Comparison of ENCODE assay signal across 8 cellular contexts in the genomic region with DNA sequence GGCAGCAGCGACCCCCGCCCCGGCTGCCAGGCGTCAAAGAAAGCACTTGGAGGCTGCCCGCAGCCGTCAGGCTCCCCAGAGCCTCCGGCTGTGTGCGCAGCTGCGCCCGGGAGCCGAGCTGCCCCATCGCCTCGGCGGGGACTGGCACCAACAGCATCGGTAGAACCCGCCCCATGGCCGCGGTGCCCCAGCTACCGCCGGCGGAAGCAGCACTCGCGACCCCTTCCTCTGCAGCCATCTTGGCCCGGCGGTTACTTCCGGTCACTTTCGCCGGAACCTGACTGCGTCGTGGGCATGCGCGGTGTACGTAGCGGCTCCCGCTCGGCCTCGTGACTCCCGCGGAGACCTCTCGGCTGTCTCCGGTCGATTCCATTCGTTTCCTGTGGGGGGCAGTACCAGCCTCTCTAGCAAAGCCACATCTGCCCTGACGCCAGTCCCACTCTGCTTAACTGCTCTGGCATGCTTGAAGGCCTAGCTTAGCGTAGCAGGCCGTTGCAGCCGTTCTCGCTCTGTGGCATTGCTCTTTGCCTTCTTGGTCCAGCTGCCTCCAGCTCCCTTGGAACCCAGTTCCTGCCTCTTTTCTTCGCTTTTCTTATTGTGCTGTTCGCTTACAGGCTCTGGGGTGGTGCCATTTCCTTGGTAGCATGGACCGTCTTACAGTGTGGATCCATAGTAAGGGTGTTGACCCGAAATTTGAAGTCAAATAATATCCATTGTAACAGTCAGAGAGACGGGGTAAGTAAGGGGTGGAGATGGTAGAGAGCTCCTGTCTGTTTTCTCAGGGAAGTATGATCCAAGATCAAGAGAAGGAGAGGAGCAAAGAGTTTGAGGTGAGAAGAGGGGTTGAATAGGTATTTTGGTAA. TPM values are rescaled to one million over a fixed set of nuclear protein-coding genes. Genes with fewer than 3 reads are reported as not detected.
DNase-seq lines count a peak whose midpoint lies in the region; ATAC-seq and TF ChIP-seq lines count a peak whose summit lies in the region.

A gene with protein sequence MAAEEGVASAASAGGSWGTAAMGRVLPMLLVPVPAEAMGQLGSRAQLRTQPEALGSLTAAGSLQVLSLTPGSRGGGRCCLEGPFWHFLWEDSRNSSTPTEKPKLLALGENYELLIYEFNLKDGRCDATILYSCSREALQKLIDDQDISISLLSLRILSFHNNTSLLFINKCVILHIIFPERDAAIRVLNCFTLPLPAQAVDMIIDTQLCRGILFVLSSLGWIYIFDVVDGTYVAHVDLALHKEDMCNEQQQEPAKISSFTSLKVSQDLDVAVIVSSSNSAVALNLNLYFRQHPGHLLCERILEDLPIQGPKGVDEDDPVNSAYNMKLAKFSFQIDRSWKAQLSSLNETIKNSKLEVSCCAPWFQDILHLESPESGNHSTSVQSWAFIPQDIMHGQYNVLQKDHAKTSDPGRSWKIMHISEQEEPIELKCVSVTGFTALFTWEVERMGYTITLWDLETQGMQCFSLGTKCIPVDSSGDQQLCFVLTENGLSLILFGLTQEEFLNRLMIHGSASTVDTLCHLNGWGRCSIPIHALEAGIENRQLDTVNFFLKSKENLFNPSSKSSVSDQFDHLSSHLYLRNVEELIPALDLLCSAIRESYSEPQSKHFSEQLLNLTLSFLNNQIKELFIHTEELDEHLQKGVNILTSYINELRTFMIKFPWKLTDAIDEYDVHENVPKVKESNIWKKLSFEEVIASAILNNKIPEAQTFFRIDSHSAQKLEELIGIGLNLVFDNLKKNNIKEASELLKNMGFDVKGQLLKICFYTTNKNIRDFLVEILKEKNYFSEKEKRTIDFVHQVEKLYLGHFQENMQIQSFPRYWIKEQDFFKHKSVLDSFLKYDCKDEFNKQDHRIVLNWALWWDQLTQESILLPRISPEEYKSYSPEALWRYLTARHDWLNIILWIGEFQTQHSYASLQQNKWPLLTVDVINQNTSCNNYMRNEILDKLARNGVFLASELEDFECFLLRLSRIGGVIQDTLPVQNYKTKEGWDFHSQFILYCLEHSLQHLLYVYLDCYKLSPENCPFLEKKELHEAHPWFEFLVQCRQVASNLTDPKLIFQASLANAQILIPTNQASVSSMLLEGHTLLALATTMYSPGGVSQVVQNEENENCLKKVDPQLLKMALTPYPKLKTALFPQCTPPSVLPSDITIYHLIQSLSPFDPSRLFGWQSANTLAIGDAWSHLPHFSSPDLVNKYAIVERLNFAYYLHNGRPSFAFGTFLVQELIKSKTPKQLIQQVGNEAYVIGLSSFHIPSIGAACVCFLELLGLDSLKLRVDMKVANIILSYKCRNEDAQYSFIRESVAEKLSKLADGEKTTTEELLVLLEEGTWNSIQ (N-terminal part only) (minus strand): TSS at position 253 of the 863 bp plus-strand sequence. CDS start 15 bp downstream, at position 238.

- H3K36me3 ChIP-seq in osteoblast (ENCODE audit: insufficient read depth, low read length): peaks cover 10% of the 10 kb centered on the region
- no peaks in the 10 kb centered on the region for H3K36me3 ChIP-seq in thymus (ENCODE audit: control insufficient read depth, insufficient read depth)

- H3K27me3 ChIP-seq in osteoblast (ENCODE audit: insufficient read depth, low read length): no peaks in the 10 kb centered on the region
- H3K27me3 ChIP-seq in thymus (ENCODE audit: control insufficient read depth, insufficient read depth): no peaks in the 10 kb centered on the region

- H3K79me2 ChIP-seq in osteoblast (ENCODE audit: insufficient read depth, low read length): peaks cover 32% of the 10 kb centered on the region

- peak within 1 kb of the TSS; percentile 99 for H3K4me2 ChIP-seq in osteoblast (ENCODE audit: insufficient read depth, low read length)

- peaks cover 5% of the 10 kb centered on the region for H3K36me3 Mint-ChIP-seq in activated naive CD8-positive, alpha-beta T cell

- H3K27ac Mint-ChIP-seq in activated naive CD8-positive, alpha-beta T cell: peak within 1 kb of the TSS; percentile 98

- no peaks in the 10 kb centered on the region for H3K27me3 Mint-ChIP-seq in activated naive CD8-positive, alpha-beta T cell

- 8% methylated on average over 53 of the region's 53 CpGs for WGBS in thymus

- peak within 1 kb of the TSS; percentile 83 for H3K27ac ChIP-seq in osteoblast (ENCODE audit: low read depth, low read length)
- H3K27ac ChIP-seq in thymus (ENCODE audit: low read depth): peak within 1 kb of the TSS; percentile 99

- H3K4me1 Mint-ChIP-seq in activated naive CD8-positive, alpha-beta T cell (ENCODE audit: low read depth): peaks cover 65% of the 10 kb centered on the region

- H3K4me3 ChIP-seq in osteoblast (ENCODE audit: insufficient read depth, low read length) (peak within 1 kb of the TSS; percentile 96), thymus (ENCODE audit: low read length) (peak within 1 kb of the TSS; percentile 69)

- H3K4me1 ChIP-seq in osteoblast (ENCODE audit: insufficient read depth, low read length) (peaks cover 16% of the 10 kb centered on the region), thymus (ENCODE audit: control insufficient read depth, insufficient read depth, low read length) (peaks cover 26% of the 10 kb centered on the region)

- no peaks in the 10 kb centered on the region for H3K9me3 Mint-ChIP-seq in activated naive CD8-positive, alpha-beta T cell (ENCODE audit: low read depth)

- peak within 1 kb of the TSS; percentile 99 for H3K4me3 Mint-ChIP-seq in activated naive CD8-positive, alpha-beta T cell

- H4K20me1 ChIP-seq in osteoblast (ENCODE audit: insufficient read depth, low read length): no peaks in the 10 kb centered on the region

- peak within 1 kb of the TSS; percentile 98 for H2AFZ ChIP-seq in osteoblast (ENCODE audit: low read length)

- DNase-seq in GM10266 (ENCODE audit: extremely low spot score): peak; percentile 86
- DNase-seq in NCI-H1092 (lab: John Stamatoyannopoulos, UW): peak; percentile 94
- peak; percentile 95 for DNase-seq in SKM-1 (lab: John Stamatoyannopoulos, UW; ENCODE audit: unreplicated experiment)
- peak; percentile 99 for DNase-seq in glomerular visceral epithelial cell (ENCODE audit: extremely low spot score)
- peak; percentile 95 for DNase-seq in osteoblast (ENCODE audit: insufficient read length, low spot score, missing footprints)

- peak; percentile 77 for ATAC-seq in HG02588 (IDR thresholded peaks at IDR 0.05; ENCODE audit: unreplicated experiment)

- H3K9me3 ChIP-seq in osteoblast (ENCODE audit: low read depth, low read length) (no peaks in the 10 kb centered on the region), thymus (ENCODE audit: control insufficient read depth) (no peaks in the 10 kb centered on the region)

- TF ChIP-seq CTCF in GM10266 (IDR thresholded peaks at IDR 0.05; ENCODE audit: control insufficient read depth, insufficient read depth, low read depth, missing control alignments) (peak; percentile 97), osteoblast (IDR thresholded peaks at IDR 0.05; ENCODE audit: extremely low read depth, low read depth, low read length) (peak; percentile 90)

RNA-seq across cellular contexts. Expression of the gene that starts here (rescaled TPM):
- total RNA-seq in osteoblast: 83.7 and 95.9 TPM in 2 replicates
- 67.3 TPM for polyA plus RNA-seq in thymus

Comparison
In these comparisons a context has a peak if more than half of its experiments do, and no peak if none do; other contexts are left out.
1. Peak in every context shown above with its lines: DNase-seq, ATAC-seq, H3K4me3 ChIP-seq and H3K27ac ChIP-seq.